Comparison of ENCODE assay signal across 6 cellular contexts in the genomic region with DNA sequence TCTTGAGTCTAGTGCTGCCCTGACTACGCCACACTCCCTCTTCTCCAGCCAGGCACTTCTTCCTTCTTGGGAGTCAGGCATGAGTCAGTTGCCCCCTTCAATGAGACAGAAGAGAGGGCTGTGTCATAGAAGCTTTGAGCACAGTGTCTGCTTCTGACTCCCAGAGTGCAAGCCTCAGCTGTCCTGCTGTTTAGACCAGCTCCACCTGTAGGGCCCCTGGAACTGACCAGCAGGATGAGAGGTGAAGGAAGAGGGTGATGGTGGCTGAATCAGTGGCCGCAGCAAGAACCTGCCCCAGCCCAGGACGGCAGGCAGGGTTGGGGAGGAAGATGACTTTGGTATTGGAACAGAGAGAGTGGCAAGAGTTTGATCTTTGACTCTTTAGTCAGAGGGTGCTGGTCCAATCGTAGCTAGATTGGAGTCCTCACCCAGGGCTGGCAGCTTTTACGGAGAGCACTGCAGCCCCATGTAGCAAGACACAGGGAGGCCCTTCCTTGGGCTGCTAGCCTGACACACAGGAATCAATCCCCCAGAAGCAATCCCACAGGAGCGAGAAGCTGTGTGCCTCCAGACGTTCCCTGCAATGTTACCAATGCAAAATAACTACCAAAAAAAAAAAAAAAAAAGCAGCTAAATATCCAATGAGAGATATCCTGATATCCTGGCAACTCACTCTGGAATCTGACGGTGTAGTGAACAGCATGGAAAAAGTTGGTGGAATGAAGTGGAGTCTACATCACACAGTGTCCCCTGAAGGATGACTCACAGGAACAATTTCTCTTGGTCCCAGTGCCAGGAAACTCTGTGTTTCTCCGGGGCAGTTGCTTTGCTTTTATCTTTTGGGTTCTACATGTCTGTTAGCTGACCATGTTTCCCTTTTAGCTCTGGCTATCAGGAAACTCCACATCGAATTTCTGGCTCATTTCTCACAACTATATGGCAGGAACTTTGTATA. TPM values are rescaled to one million over a fixed set of nuclear protein-coding genes. Genes with fewer than 3 reads are reported as not detected.
DNase-seq lines count a peak whose midpoint lies in the region; ATAC-seq and TF ChIP-seq lines count a peak whose summit lies in the region.

No MANE protein-coding gene starts in this region.

- no peak overlapping the region for H3K18ac ChIP-seq in IMR-90 (ENCODE audit: low read depth, low read length)

- H2BK120ac ChIP-seq in IMR-90 (ENCODE audit: low read depth, low read length) = peak overlapping the region; percentile 1; the same call in 1 of the 2 replicates

- no peak for TF ChIP-seq RAD21 in IMR-90 (IDR thresholded peaks at IDR 0.05; ENCODE audit: low read length)

- no peaks in the 10 kb centered on the region for H3K79me2 ChIP-seq in Karpas-422 (ENCODE audit: low read length)

- H3K23ac ChIP-seq in IMR-90 (ENCODE audit: low read depth, low read length) = no peak overlapping the region

- H4K5ac ChIP-seq in IMR-90 (ENCODE audit: low read depth, low read length) = no peak overlapping the region

- no peak overlapping the region; the same call in 1 of the 2 replicates for H3K9ac ChIP-seq in IMR-90 (ENCODE audit: low read depth, low read length)
- peak overlapping the region; percentile 43 for H3K9ac ChIP-seq in skeletal muscle satellite cell (ENCODE audit: low read depth, low read length)
- H3K9ac ChIP-seq in Karpas-422 (ENCODE audit: low read length) = no peak overlapping the region

- H3K4me1 ChIP-seq in IMR-90 (ENCODE audit: control insufficient read depth, insufficient read depth, low read length) (peaks cover 15% of the 10 kb centered on the region), esophagus squamous epithelium (peaks cover 0 to 17% (median 10%) of the 10 kb centered on the region in 3 donors), skeletal muscle satellite cell (ENCODE audit: control insufficient read depth, insufficient read depth, low read length) (peaks cover 33% of the 10 kb centered on the region), Karpas-422 (ENCODE audit: low read length) (no peaks in the 10 kb centered on the region)

- H4K91ac ChIP-seq in IMR-90 (ENCODE audit: insufficient read depth, low read depth, low read length) = no peak overlapping the region

- peaks cover 3% of the 10 kb centered on the region; the same call in 1 of the 2 replicates for H4K20me1 ChIP-seq in IMR-90 (ENCODE audit: insufficient read depth, low read length)
- no peaks in the 10 kb centered on the region for H4K20me1 ChIP-seq in Karpas-422 (ENCODE audit: insufficient read depth, low read depth, low read length)

- H3K36me3 ChIP-seq in IMR-90 (ENCODE audit: control insufficient read depth, insufficient read depth, low read length) = no peaks in the 10 kb centered on the region
- no peaks in the 10 kb centered on the region for H3K36me3 ChIP-seq in esophagus squamous epithelium
- H3K36me3 ChIP-seq in skeletal muscle satellite cell (ENCODE audit: insufficient read depth, low read length) = no peaks in the 10 kb centered on the region
- H3K36me3 ChIP-seq in Karpas-422 (ENCODE audit: insufficient read depth, low read length) = no peaks in the 10 kb centered on the region

- peak overlapping the region; percentile 45; the same call in 1 of the 2 replicates for H2AK5ac ChIP-seq in IMR-90 (ENCODE audit: low read depth, low read length)

- no peak; the same call in 1 of the 2 replicates for TF ChIP-seq POLR2A in IMR-90 (IDR thresholded peaks at IDR 0.05; ENCODE audit: low read depth, low read length)
- TF ChIP-seq POLR2A in esophagus squamous epithelium (IDR thresholded peaks at IDR 0.05) = no peak

- POLR2A ChIA-PET in IMR-90 (lab: Charles Lee; ENCODE audit: unreplicated experiment) = interaction anchor here (0.5 to 0.6 kb wide), 2 partner anchors 11 to 819 kb away, joined by 3 to 4 read pairs; no protein-coding TSS in a partner anchor

- intact Hi-C loops in IMR-90 (cut with micrococcal nuclease) = no loop called here
- intact Hi-C loops in esophagus squamous epithelium (cut with DNase I) = no loop called here

- H2AK9ac ChIP-seq in IMR-90 (replicated peaks; ENCODE audit: low read depth, low read length, poor library complexity) = peak overlapping the region; percentile 4

- no peaks in the 10 kb centered on the region for H3K9me2 ChIP-seq in Karpas-422 (replicated peaks; ENCODE audit: insufficient read depth, low read length)

- no peaks in the 10 kb centered on the region for H3K9me3 ChIP-seq in IMR-90 (ENCODE audit: control insufficient read depth, insufficient read depth, low read length)
- H3K9me3 ChIP-seq in esophagus squamous epithelium = no peaks in the 10 kb centered on the region
- no peaks in the 10 kb centered on the region for H3K9me3 ChIP-seq in skeletal muscle satellite cell (replicated peaks; ENCODE audit: low read length)
- H3K9me3 ChIP-seq in Karpas-422 (ENCODE audit: low read length) = no peaks in the 10 kb centered on the region

- TF ChIP-seq CTCF in IMR-90 (conservative IDR thresholded peaks at IDR 0.05; ENCODE audit: low read depth, low read length) = 0 out of 2 replicates have a peak, but pooled peaks have one; percentile 4
- no peak for TF ChIP-seq CTCF in esophagus squamous epithelium (IDR thresholded peaks at IDR 0.05)

- peaks cover 9% of the 10 kb centered on the region for H3K9me1 ChIP-seq in IMR-90 (ENCODE audit: insufficient read depth, low read length)

- CTCF ChIA-PET in IMR-90 (lab: Yijun Ruan, JAX) = interaction anchor here (0.9 to 1.0 kb wide), 2 partner anchors 12 to 24 kb away, joined by 3 to 4 read pairs; partner anchors contain the start of gene ANKRD2

- H4K8ac ChIP-seq in IMR-90 (ENCODE audit: low read depth in 2 of 2, low read length in 2 of 2) = no peak overlapping the region

- H3K27me3 ChIP-seq in IMR-90 (ENCODE audit: control insufficient read depth, insufficient read depth, low read length) (no peaks in the 10 kb centered on the region), esophagus squamous epithelium (no peaks in the 10 kb centered on the region), skeletal muscle satellite cell (ENCODE audit: control insufficient read depth, insufficient read depth, low read length) (no peaks in the 10 kb centered on the region), Karpas-422 (ENCODE audit: low read length) (no peaks in the 10 kb centered on the region)

- no peak overlapping the region for H3K4ac ChIP-seq in IMR-90 (ENCODE audit: low read depth, low read length)

- WGBS in IMR-90 (ENCODE audit: extremely low coverage in 2 of 2, insufficient read length in 1 of 2), 2 experiments = 42% methylated on average over 4 of the region's 10 CpGs; no CpG with 5 or more reads in 1 of the 2 experiments
- 42 to 47% methylated on average over 8 to 10 of the region's 10 CpGs for WGBS in esophagus squamous epithelium, 2 donors

- in situ Hi-C loops in IMR-90 (cut with MboI; ENCODE audit: low sequenced_read_pairs) = no loop called here

- H2AFZ ChIP-seq in IMR-90 (replicated peaks; ENCODE audit: low read length, poor library complexity) (peak overlapping the region; percentile 82), Karpas-422 (ENCODE audit: low read length) (no peak overlapping the region)

- no peaks in the 10 kb centered on the region for H3K79me1 ChIP-seq in IMR-90 (ENCODE audit: low read depth in 1 of 2, low read length in 2 of 2)

- BruUV-seq in IMR-90 (replicated peaks; lab: Mats Ljungman, UMichigan) = no TSS peak

- H3K4me2 ChIP-seq in IMR-90 (ENCODE audit: low read depth, low read length) (peak overlapping the region; percentile 29), skeletal muscle satellite cell (ENCODE audit: low read length) (peak overlapping the region; percentile 53), Karpas-422 (ENCODE audit: low read depth, low read length, poor library complexity, severe bottlenecking) (no peak overlapping the region)

- peak overlapping the region; percentile 32 for H2BK5ac ChIP-seq in IMR-90 (ENCODE audit: low read depth, low read length, poor library complexity, severe bottlenecking)

- no peak overlapping the region for H2BK15ac ChIP-seq in IMR-90 (ENCODE audit: low read depth, low read length)

- H2BK20ac ChIP-seq in IMR-90 (ENCODE audit: low read depth, low read length) = peak overlapping the region; percentile 17; the same call in 1 of the 2 replicates

- H3K14ac ChIP-seq in IMR-90 (replicated peaks; ENCODE audit: low read depth, low read length) = no peak overlapping the region

- no peak overlapping the region for H3K4me3 ChIP-seq in IMR-90 (ENCODE audit: insufficient read depth, low read depth, low read length)
- H3K4me3 ChIP-seq in esophagus squamous epithelium = no peak overlapping the region
- peak overlapping the region; percentile 8 for H3K4me3 ChIP-seq in skeletal muscle satellite cell (ENCODE audit: low read length)
- H3K4me3 ChIP-seq in Karpas-422 (ENCODE audit: low read length) = no peak overlapping the region

- H3K56ac ChIP-seq in IMR-90 (ENCODE audit: extremely low read depth, insufficient read depth, low read length) = no peak overlapping the region

- H3K27ac ChIP-seq in IMR-90 (ENCODE audit: insufficient read depth, low read length) (peak overlapping the region; percentile 7; the same call in 1 of the 2 replicates), esophagus squamous epithelium (peak overlapping the region; percentile 58 to 88 (median 82)), Karpas-422 (ENCODE audit: low read length) (no peak overlapping the region)

- dilution Hi-C loops in IMR-90 (cut with HindIII; ENCODE audit: low sequenced_read_pairs, unreplicated experiment) = no loop called here

- peak; percentile 81 for ATAC-seq in IMR-90 (ENCODE audit: low read depth)

- peak; percentile 86 for DNase-seq in IMR-90
- no peak for DNase-seq in esophagus squamous epithelium (lab: John Stamatoyannopoulos, UW)
- DNase-seq in Karpas-422 = no peak
- DNase-seq in NCI-H1105 treated with DMSO at 0.1 percent for 48 hours (lab: John Stamatoyannopoulos, UW) = no peak
- DNase-seq in NCI-H2196 treated with DMSO at 0.1 percent for 48 hours (lab: John Stamatoyannopoulos, UW; ENCODE audit: unreplicated experiment) = no peak

RNA-seq across cellular contexts. Expression of gene C10orf62, which starts 6.9 kb away (rescaled TPM):
- not detected in 2 replicates for total RNA-seq in IMR-90 (2012; rRNA removed)
- not detected in 2 replicates for polyA plus RNA-seq in IMR-90 (2012; rRNA removed)
- not detected in 2 replicates for polyA plus RNA-seq in IMR-90 (2012; cell fraction: cytosol; rRNA removed)
- polyA plus RNA-seq in IMR-90 (2012; cell fraction: nucleus; rRNA removed; ENCODE audit: low replicate concordance) = 0.13 and 0.14 TPM in 2 replicates
- not detected for total RNA-seq in esophagus squamous epithelium
- 0.22 and 0.76 TPM in 2 replicates for total RNA-seq in skeletal muscle satellite cell (2012; rRNA removed)
- not detected in 2 replicates for total RNA-seq in Karpas-422 (2014; rRNA removed; shearing (Covaris generic); ENCODE audit: low replicate concordance)

RNA-seq across cellular contexts. Expression of gene HOGA1, which starts 12.2 kb away (rescaled TPM):
- 0.36 and 0.56 TPM in 2 replicates for total RNA-seq in IMR-90 (2012; rRNA removed)
- polyA plus RNA-seq in IMR-90 (2012; rRNA removed) = 0.41 and 0.42 TPM in 2 replicates
- 0.25 and 0.45 TPM in 2 replicates for polyA plus RNA-seq in IMR-90 (2012; cell fraction: cytosol; rRNA removed)
- 1.2 and 1.4 TPM in 2 replicates for polyA plus RNA-seq in IMR-90 (2012; cell fraction: nucleus; rRNA removed; ENCODE audit: low replicate concordance)
- total RNA-seq in esophagus squamous epithelium = 1 to 10 TPM in 3 of 4 donors, under 1 TPM in 1; 0.62 to 1.1 (median 1.1) TPM
- total RNA-seq in skeletal muscle satellite cell (2012; rRNA removed) = 1.0 and 1.5 TPM in 2 replicates
- total RNA-seq in Karpas-422 (2014; rRNA removed; shearing (Covaris generic); ENCODE audit: low replicate concordance) = 0.79 TPM in 1 of 2 replicates, not detected in the other

RNA-seq across cellular contexts. Expression of gene ANKRD2, which starts 23.8 kb away (rescaled TPM):
- 0.28 and 0.36 TPM in 2 replicates for total RNA-seq in IMR-90 (2012; rRNA removed)
- 0.40 and 0.65 TPM in 2 replicates for polyA plus RNA-seq in IMR-90 (2012; rRNA removed)
- 0.36 and 0.63 TPM in 2 replicates for polyA plus RNA-seq in IMR-90 (2012; cell fraction: cytosol; rRNA removed)
- polyA plus RNA-seq in IMR-90 (2012; cell fraction: nucleus; rRNA removed; ENCODE audit: low replicate concordance) = 0.29 and 0.38 TPM in 2 replicates
- under 1 TPM in 1 of 4 donors, not detected in 3; 0.79 TPM for total RNA-seq in esophagus squamous epithelium
- total RNA-seq in skeletal muscle satellite cell (2012; rRNA removed) = 0.87 and 1.5 TPM in 2 replicates
- not detected in 2 replicates for total RNA-seq in Karpas-422 (2014; rRNA removed; shearing (Covaris generic); ENCODE audit: low replicate concordance)

RNA-seq across cellular contexts. Expression of gene MORN4, which starts 36.9 kb away (rescaled TPM):
- total RNA-seq in IMR-90 (2012; rRNA removed) = 3.2 and 3.3 TPM in 2 replicates
- polyA plus RNA-seq in IMR-90 (2012; rRNA removed) = 8.4 and 10.1 TPM in 2 replicates
- 7.4 and 9.0 TPM in 2 replicates for polyA plus RNA-seq in IMR-90 (2012; cell fraction: cytosol; rRNA removed)
- 1.8 and 7.7 TPM in 2 replicates for polyA plus RNA-seq in IMR-90 (2012; cell fraction: nucleus; rRNA removed; ENCODE audit: low replicate concordance)
- total RNA-seq in esophagus squamous epithelium = 1 to 10 TPM in 2 of 4 donors, under 1 TPM in 2; 0.34 to 3.6 (median 1.2) TPM
- total RNA-seq in skeletal muscle satellite cell (2012; rRNA removed) = 3.0 and 3.9 TPM in 2 replicates
- not detected in 2 replicates for total RNA-seq in Karpas-422 (2014; rRNA removed; shearing (Covaris generic); ENCODE audit: low replicate concordance)

RNA-seq across cellular contexts. Expression of gene PI4K2A, which starts 44.1 kb away (rescaled TPM):
- total RNA-seq in IMR-90 (2012; rRNA removed) (15.6 and 15.8 TPM in 2 replicates), esophagus squamous epithelium (10 to 100 TPM; 14.0 to 29.3 (median 19.6) TPM)
- polyA plus RNA-seq in IMR-90 (2012; rRNA removed) = 25.3 and 27.3 TPM in 2 replicates
- polyA plus RNA-seq in IMR-90 (2012; cell fraction: cytosol; rRNA removed) = 16.6 and 18.3 TPM in 2 replicates
- polyA plus RNA-seq in IMR-90 (2012; cell fraction: nucleus; rRNA removed; ENCODE audit: low replicate concordance) = 16.4 and 20.0 TPM in 2 replicates
- total RNA-seq in skeletal muscle satellite cell (2012; rRNA removed) = 15.5 TPM in 2 replicates
- 4.4 and 8.3 TPM in 2 replicates for total RNA-seq in Karpas-422 (2014; rRNA removed; shearing (Covaris generic); ENCODE audit: low replicate concordance)
